25 cellular contexts compared by ENCODE assay signal in the genomic region with DNA sequence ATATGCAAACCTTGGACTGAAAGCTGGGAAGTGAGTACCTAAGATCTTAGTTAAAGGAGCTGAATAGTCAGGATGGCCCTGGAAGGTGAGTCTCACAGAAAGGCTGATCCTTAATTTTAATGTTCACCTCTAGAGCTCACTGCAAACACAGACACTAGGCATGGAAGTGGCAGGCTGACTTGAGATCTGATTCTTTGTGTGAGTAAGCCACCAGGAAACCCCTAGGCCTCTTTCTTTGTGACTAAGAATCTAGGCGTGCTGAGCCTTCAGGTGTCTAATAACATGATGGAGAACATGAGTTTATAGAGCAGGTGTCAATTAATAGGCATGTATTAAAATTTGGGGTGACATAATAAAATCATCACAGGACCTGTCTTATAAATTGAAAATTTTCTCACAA.
"Had no signal": no experiment of that assay in that cellular context is flagged by ENCODE, and none has a peak within 500 bp of the region (broad histone marks: within the 10 kb centered on the region; RNA-seq: fewer than 3 reads in every experiment).

No MANE protein-coding gene starts in this region.

- ATAC-seq: HepG2, Panc1, T-cell had no signal

- H3K9ac ChIP-seq: SK-N-SH had no signal

- H3K27ac ChIP-seq: HL-60 had no signal

- H3K9me3 ChIP-seq: SK-N-SH had no signal

- DNase-seq: IMR-90, Karpas-422, KG1, MV-4-11, NCI-H1048, NCI-H1105, NCI-H1417, NCI-H1436 treated with DMSO at 0.1 percent for 48 hours, NCI-H1694, NCI-H187 treated with DMSO at 0.1 percent for 48 hours, NCI-H2029 treated with DMSO at 0.1 percent for 48 hours, NCI-H2171, NCI-H345, NCI-H446 treated with DMSO at 0.1 percent for 48 hours, NCI-H510A treated with DMSO at 0.1 percent for 48 hours, NCI-H526, NCI-H774, Right ventricle myocardium superior, SIG-M5, SK-N-SH, SW 1271, T-cell had no signal

- FAIRE-seq: HepG2 had no signal

- H3K9me2 ChIP-seq: SK-N-SH had no signal

- H3K4me2 ChIP-seq: SK-N-SH had no signal
